Comparison of ENCODE assay signal across 20 cellular contexts in the genomic region with DNA sequence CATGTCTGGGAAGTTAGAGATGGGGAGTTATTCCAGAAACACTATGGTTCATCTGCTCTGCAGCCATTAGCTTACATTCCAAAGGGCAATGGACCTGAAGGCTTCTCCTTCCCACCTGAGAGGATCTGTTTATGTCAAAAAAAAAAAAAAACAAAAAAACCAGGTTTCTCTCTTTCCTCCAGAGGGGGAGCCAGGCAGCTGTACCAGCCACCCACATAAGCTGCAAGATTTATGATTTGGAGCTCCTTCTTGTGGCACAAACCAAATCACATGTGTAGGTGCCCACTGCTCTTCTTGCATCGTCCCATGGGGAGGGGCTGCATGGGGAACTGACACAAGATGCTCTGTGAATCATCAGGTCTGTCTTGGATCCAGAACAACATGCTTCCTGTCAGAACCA.
DNase-seq lines count a peak whose midpoint lies in the region; ATAC-seq, FAIRE-seq and TF ChIP-seq lines count a peak whose summit lies in the region.
"Had no signal": no experiment of that assay in that cellular context is flagged by ENCODE, and none has a peak within 500 bp of the region (broad histone marks: within the 10 kb centered on the region; RNA-seq: fewer than 3 reads in every experiment).

No MANE protein-coding gene starts in this region.

- H3K9ac ChIP-seq in HepG2 (ENCODE audit: insufficient read depth, low read depth, low read length) = no peak overlapping the region

- ATAC-seq in HepG2 = no peak
- no peak for ATAC-seq in right lobe of liver
- ATAC-seq in HG02759 (IDR thresholded peaks at IDR 0.05; ENCODE audit: unreplicated experiment) = no peak
- ATAC-seq: CD8-positive, alpha-beta T cell; gastroesophageal sphincter; K562; naive thymus-derived CD8-positive, alpha-beta T cell; stimulated activated naive CD8-positive, alpha-beta T cell treated with anti-CD3 and anti-CD28 coated beads, Interleukin-15, Interleukin-2, amounts not matched to agents 100 U/mL and 50 U/mL, for 24 hours had no signal

- no peak for FAIRE-seq in HepG2 (lab: Jason Lieb, UNC)
- FAIRE-seq: G401.6, K562 had no signal

- no peaks in the 10 kb centered on the region for H3K9me3 ChIP-seq in HepG2 (ENCODE audit: low read length)
- no peaks in the 10 kb centered on the region for H3K9me3 ChIP-seq in right lobe of liver
- no peaks in the 10 kb centered on the region for H3K9me3 ChIP-seq in OCI-LY7 (ENCODE audit: low read length)
- H3K9me3 ChIP-seq: gastroesophageal sphincter had no signal

- intact Hi-C loops in HepG2 (cut with micrococcal nuclease; ENCODE audit: unreplicated experiment) (loop anchor here (5.0 to 10.0 kb wide), 2 partner anchors 200 to 1022 kb away; no protein-coding TSS in a partner anchor), right lobe of liver (cut with DNase I) (no loop called here), OCI-LY7 (cut with micrococcal nuclease; ENCODE audit: unreplicated experiment) (no loop called here)

- DNase-seq in HepG2 (ENCODE audit: low spot score) (no peak), right lobe of liver (no peak), OCI-LY7 (ENCODE audit: low spot score) (peak; percentile 1), epithelial cell of proximal tubule (ENCODE audit: low read depth) (no peak), NCI-H526 treated with DMSO at 0.1 percent for 48 hours (lab: John Stamatoyannopoulos, UW) (no peak), NCI-H1436 (lab: John Stamatoyannopoulos, UW) (no peak), HuH-7 (ENCODE audit: low spot score) (no peak)
- DNase-seq: activated naive CD4-positive, alpha-beta T cell treated with anti-CD3 and anti-CD28 coated beads, Interleukin-2, amount 50 U/mL, for 16 hours; CD8-positive, alpha-beta T cell; cortex of kidney; naive thymus-derived CD8-positive, alpha-beta T cell; NCI-H1436 treated with DMSO at 0.1 percent for 48 hours; NCI-H446 treated with DMSO at 0.1 percent for 48 hours; stimulated activated naive CD8-positive, alpha-beta T cell treated with anti-CD3 and anti-CD28 coated beads, Interleukin-15, Interleukin-2, amounts not matched to agents 100 U/mL and 50 U/mL, for 24 hours had no signal

- TF ChIP-seq CTCF in HepG2 (CRISPR knock-in tag; IDR thresholded peaks at IDR 0.05) (no peak), right lobe of liver (IDR thresholded peaks at IDR 0.05) (peak in 1 of 4 donors; percentile 21), OCI-LY7 (conservative IDR thresholded peaks at IDR 0.05; ENCODE audit: low read length) (0 out of 2 replicates have a peak, but pooled peaks have one; percentile 23), epithelial cell of proximal tubule (conservative IDR thresholded peaks at IDR 0.05; ENCODE audit: low read depth, low read length) (peak; percentile 34)

- POLR2A ChIA-PET in HepG2 (lab: Yijun Ruan, JAX) (interaction anchor here (1.1 kb wide), 1 partner anchor 178 kb away, joined by 3 read pairs; no protein-coding TSS in a partner anchor), OCI-LY7 (lab: Charles Lee) (interaction anchor here (0.7 kb wide), 1 partner anchor 741 kb away, joined by 3 read pairs; no protein-coding TSS in a partner anchor)

- no peak for TF ChIP-seq RAD21 in HepG2 (CRISPR knock-in tag; IDR thresholded peaks at IDR 0.05)

- H3K4me1 ChIP-seq in HepG2 (ENCODE audit: insufficient read depth, low read length) (peaks cover 69% of the 10 kb centered on the region), right lobe of liver (peaks cover 0 to 28% (median 12%) of the 10 kb centered on the region in 4 donors), OCI-LY7 (ENCODE audit: insufficient read depth, low read length, poor library complexity, severe bottlenecking) (no peaks in the 10 kb centered on the region)
- H3K4me1 ChIP-seq: gastroesophageal sphincter had no signal

- H3K36me3 ChIP-seq in HepG2 (replicated peaks in 1 of 2; ENCODE audit: control insufficient read depth in 1 of 2, insufficient read depth in 2 of 2, low read length in 2 of 2) = no peaks in the 10 kb centered on the region
- no peaks in the 10 kb centered on the region for H3K36me3 ChIP-seq in right lobe of liver
- no peaks in the 10 kb centered on the region for H3K36me3 ChIP-seq in OCI-LY7 (ENCODE audit: insufficient read depth, low read length)
- H3K36me3 ChIP-seq: gastroesophageal sphincter had no signal

- H3K79me2 ChIP-seq in HepG2 (ENCODE audit: insufficient read depth, low read length) (no peaks in the 10 kb centered on the region), OCI-LY7 (ENCODE audit: insufficient read depth, low read depth, low read length) (no peaks in the 10 kb centered on the region)

- TF ChIP-seq EP300 in HepG2 (IDR thresholded peaks at IDR 0.05; ENCODE audit: low read depth in 2 of 2, low read length in 2 of 2) (no peak), HepG2 (CRISPR knock-in tag; IDR thresholded peaks at IDR 0.05; ENCODE audit: borderline replicate concordance) (no peak)

- no TSS peak for BruUV-seq in HepG2 (replicated peaks; lab: Mats Ljungman, UMichigan)
- no TSS peak for BruUV-seq in OCI-LY7 (replicated peaks; lab: Mats Ljungman, UMichigan)

- H3K27me3 ChIP-seq in HepG2 (ENCODE audit: control insufficient read depth in 1 of 2, insufficient read depth in 2 of 2, low read length in 2 of 2) = no peaks in the 10 kb centered on the region
- no peaks in the 10 kb centered on the region for H3K27me3 ChIP-seq in right lobe of liver
- H3K27me3 ChIP-seq: gastroesophageal sphincter had no signal

- CTCF ChIA-PET in HepG2 (lab: Yijun Ruan, JAX; ENCODE audit: low intra/inter-chr PET ratio, low total read pairs) = no interaction called here
- CTCF ChIA-PET in OCI-LY7 (lab: Charles Lee; ENCODE audit: unreplicated experiment) = no interaction called here

- WGBS in HepG2 (ENCODE audit: low lambda C conversion rate) = 57% methylated on average over 1 of the region's 1 CpG
- WGBS in right lobe of liver (ENCODE audit: insufficient coverage, low coverage, low lambda C conversion rate, missing lambda C conversion rate) = no CpG with 5 or more reads among the region's 1 CpG

- in situ Hi-C loops in HepG2 (cut with HindIII; ENCODE audit: extremely low pct_ligation_motif_present, low pct_unique_long_range_greater_than_20kb) = no loop called here

- H2AFZ ChIP-seq in HepG2 (ENCODE audit: low read length) (no peak overlapping the region), OCI-LY7 (ENCODE audit: low read length) (no peak overlapping the region)

- no peak overlapping the region for H3K4me3 ChIP-seq in HepG2 (replicated peaks in 1 of 3; ENCODE audit: insufficient read depth in 1 of 3, low read depth in 2 of 3, low read length in 3 of 3)
- H3K4me3 ChIP-seq in right lobe of liver = no peak overlapping the region
- no peak overlapping the region for H3K4me3 ChIP-seq in OCI-LY7 (ENCODE audit: low read depth, low read length, poor library complexity, severe bottlenecking)
- no peak overlapping the region for H3K4me3 ChIP-seq in epithelial cell of proximal tubule (ENCODE audit: low read depth, low read length)
- H3K4me3 ChIP-seq: gastroesophageal sphincter, K562, lung had no signal

- H3K9me2 ChIP-seq in OCI-LY7 (ENCODE audit: insufficient read depth, low read length) = no peaks in the 10 kb centered on the region

- H3K27ac ChIP-seq in HepG2 (ENCODE audit: extremely low read length, insufficient read depth, low read length) (no peak overlapping the region), right lobe of liver (no peak overlapping the region), OCI-LY7 (ENCODE audit: low read depth, low read length, poor library complexity, severe bottlenecking) (no peak overlapping the region)
- H3K27ac ChIP-seq: epithelial cell of prostate, gastroesophageal sphincter had no signal

- no peak overlapping the region for H3K4me2 ChIP-seq in HepG2 (ENCODE audit: low read depth, low read length)
- H3K4me2 ChIP-seq in OCI-LY7 (ENCODE audit: low read length) = no peak overlapping the region

- H4K20me1 ChIP-seq in HepG2 (ENCODE audit: insufficient read depth, low read length) (no peaks in the 10 kb centered on the region), OCI-LY7 (ENCODE audit: insufficient read depth, low read length) (no peaks in the 10 kb centered on the region)

- TF ChIP-seq POLR2A in HepG2 (IDR thresholded peaks at IDR 0.05; ENCODE audit: insufficient read depth in 1 of 2, low read depth in 2 of 2, low read length in 2 of 2) = no peak
- TF ChIP-seq POLR2A in right lobe of liver (IDR thresholded peaks at IDR 0.05) = no peak

TF ChIP-seq in HepG2, 621 proteins besides CTCF, POLR2A, EP300 and RAD21:
- TF ChIP-seq ZNF850 (CRISPR knock-in tag; conservative IDR thresholded peaks at IDR 0.05) (no peak), ZNF362 (CRISPR knock-in tag; IDR thresholded peaks at IDR 0.05; ENCODE audit: borderline replicate concordance) (peak; percentile 37; the same call in 1 of the 2 replicates)
- TF ChIP-seq, protein P1, sequence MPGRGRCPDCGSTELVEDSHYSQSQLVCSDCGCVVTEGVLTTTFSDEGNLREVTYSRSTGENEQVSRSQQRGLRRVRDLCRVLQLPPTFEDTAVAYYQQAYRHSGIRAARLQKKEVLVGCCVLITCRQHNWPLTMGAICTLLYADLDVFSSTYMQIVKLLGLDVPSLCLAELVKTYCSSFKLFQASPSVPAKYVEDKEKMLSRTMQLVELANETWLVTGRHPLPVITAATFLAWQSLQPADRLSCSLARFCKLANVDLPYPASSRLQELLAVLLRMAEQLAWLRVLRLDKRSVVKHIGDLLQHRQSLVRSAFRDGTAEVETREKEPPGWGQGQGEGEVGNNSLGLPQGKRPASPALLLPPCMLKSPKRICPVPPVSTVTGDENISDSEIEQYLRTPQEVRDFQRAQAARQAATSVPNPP (CRISPR knock-in tag; IDR thresholded peaks at IDR 0.05) = no peak
